28 cellular contexts compared by ENCODE assay signal in the genomic region with DNA sequence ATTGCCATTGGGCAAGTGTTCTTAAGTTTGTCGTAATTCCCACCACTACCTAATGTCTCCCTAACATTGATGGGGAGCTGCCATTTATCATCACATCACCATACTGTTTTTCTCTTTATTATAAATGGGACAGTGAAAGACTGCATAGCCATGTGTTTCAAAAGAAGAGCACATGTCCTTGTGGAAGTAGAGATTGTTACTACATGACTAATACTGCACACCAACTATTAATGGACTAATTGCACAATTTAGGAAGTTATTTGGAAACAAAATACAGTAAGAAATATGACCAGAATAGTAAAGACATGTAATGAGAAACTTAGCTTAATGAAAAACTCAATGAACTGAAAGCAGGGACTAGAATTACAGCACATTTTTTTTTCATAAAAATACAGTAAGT. TPM values are rescaled to one million over a fixed set of nuclear protein-coding genes. Genes with fewer than 3 reads are reported as not detected.
DNase-seq lines count a peak whose midpoint lies in the region; ATAC-seq, FAIRE-seq and TF ChIP-seq lines count a peak whose summit lies in the region.
"Had no signal": no experiment of that assay in that cellular context is flagged by ENCODE, and none has a peak within 500 bp of the region (broad histone marks: within the 10 kb centered on the region; RNA-seq: fewer than 3 reads in every experiment).

No MANE protein-coding gene starts in this region.

- H3K4me3 ChIP-seq in cardiac fibroblast (replicated peaks in 1 of 2; ENCODE audit: low read depth in 2 of 2, low read length in 2 of 2), result no peak overlapping the region
- no peak overlapping the region for H3K4me3 ChIP-seq in tibial artery
- H3K4me3 ChIP-seq: body of pancreas, lung, prostate gland, SJSA1 had no signal

- ATAC-seq in HG03432 (IDR thresholded peaks at IDR 0.05; ENCODE audit: unreplicated experiment), result no peak
- ATAC-seq: activated CD4-positive, CD25-positive, alpha-beta regulatory T cell treated with anti-CD3 and anti-CD28 coated beads, Interleukin-2, amount 50 U/mL, for 24 hours; activated naive CD8-positive, alpha-beta T cell treated with anti-CD3 and anti-CD28 coated beads, Interleukin-2, amount 50 U/mL, for 24 hours; body of pancreas; Panc1 had no signal

- FAIRE-seq in GM19239 (lab: Jason Lieb, UNC), result peak; percentile 28
- FAIRE-seq: D721Med, small intestine, TTC549 had no signal

- H3K27me3 ChIP-seq in tibial artery, result no peaks in the 10 kb centered on the region
- H3K27me3 ChIP-seq: body of pancreas, SJSA1 had no signal

- no peak overlapping the region for H3K27ac ChIP-seq in tibial artery
- H3K27ac ChIP-seq: body of pancreas, neutrophil, prostate gland, SJSA1 had no signal

- H3K27me3 Mint-ChIP-seq in mesothelial cell of epicardium (ENCODE audit: low read depth), result no peaks in the 10 kb centered on the region
- H3K27me3 Mint-ChIP-seq: activated CD4-positive, alpha-beta memory T cell treated with anti-CD3 and anti-CD28 coated beads, Interleukin-2, amount 10 ng/mL, durations not matched to agents 7 days and 5 days; activated naive CD8-positive, alpha-beta T cell treated with anti-CD3 and anti-CD28 coated beads, Interleukin-2, amount 50 U/mL, for 24 hours had no signal

- DNase-seq in AG20443 (ENCODE audit: low spot score) (peak; percentile 26), GM19239 (ENCODE audit: insufficient read length, low spot score) (no peak), cardiac fibroblast (ENCODE audit: low read depth in 2 of 2) (peak; percentile 44 to 74), kidney tubule cell (ENCODE audit: low spot score) (peak; percentile 34), activated gamma-delta T cell treated with Interleukin-2 at 50 U/mL for 16 hours (no peak), mesothelial cell of epicardium (ENCODE audit: low spot score in 2 of 2, unreplicated experiment in 2 of 2) (no peak), tibial artery (no peak)
- DNase-seq: activated CD4-positive, alpha-beta memory T cell treated with anti-CD3 and anti-CD28 coated beads, Interleukin-2, amount 10 ng/mL, durations not matched to agents 7 days and 5 days; activated effector memory CD4-positive, alpha-beta T cell treated with Interleukin-2 at 50 U/mL for 16 hours; activated naive CD8-positive, alpha-beta T cell treated with anti-CD3 and anti-CD28 coated beads, Interleukin-2, amount 50 U/mL, for 24 hours; body of pancreas; effector CD4-positive, alpha-beta T cell; erythroblast; MV-4-11; NCI-H2171 treated with DMSO at 0.1 percent for 48 hours; NCI-H524; small intestine; stimulated activated CD4-positive, alpha-beta T cell treated with anti-CD3 and anti-CD28 coated beads, Interleukin-1b, Interleukin-23, amount 100 ng/mL, for 48 hours had no signal

- H3K4me1 Mint-ChIP-seq in mesothelial cell of epicardium, result peaks cover 8% of the 10 kb centered on the region
- H3K4me1 Mint-ChIP-seq: activated CD4-positive, alpha-beta memory T cell treated with anti-CD3 and anti-CD28 coated beads, Interleukin-2, amount 10 ng/mL, durations not matched to agents 7 days and 5 days; activated naive CD8-positive, alpha-beta T cell treated with anti-CD3 and anti-CD28 coated beads, Interleukin-2, amount 50 U/mL, for 24 hours had no signal

- no peaks in the 10 kb centered on the region for H3K4me1 ChIP-seq in tibial artery
- H3K4me1 ChIP-seq: body of pancreas, prostate gland, SJSA1 had no signal

- peaks cover 5% of the 10 kb centered on the region for H3K36me3 Mint-ChIP-seq in mesothelial cell of epicardium

- H3K36me3 ChIP-seq in tibial artery, result no peaks in the 10 kb centered on the region
- H3K36me3 ChIP-seq: neutrophil, prostate gland, SJSA1 had no signal

- H3K27ac Mint-ChIP-seq in mesothelial cell of epicardium, result no peak overlapping the region
- H3K27ac Mint-ChIP-seq: activated CD4-positive, alpha-beta memory T cell treated with anti-CD3 and anti-CD28 coated beads, Interleukin-2, amount 10 ng/mL, durations not matched to agents 7 days and 5 days; activated naive CD8-positive, alpha-beta T cell treated with anti-CD3 and anti-CD28 coated beads, Interleukin-2, amount 50 U/mL, for 24 hours; CD14-positive monocyte had no signal

- H3K9me3 ChIP-seq in tibial artery, result peaks cover 0 to 5% (median 0%) of the 10 kb centered on the region in 3 donors
- H3K9me3 ChIP-seq: body of pancreas, neutrophil, prostate gland, SJSA1 had no signal

- TF ChIP-seq CTCF in cardiac fibroblast (IDR thresholded peaks at IDR 0.05; ENCODE audit: low read depth, low read length) (no peak), mesothelial cell of epicardium (IDR thresholded peaks at IDR 0.05; ENCODE audit: unreplicated experiment) (no peak), tibial artery (IDR thresholded peaks at IDR 0.05) (no peak)

- no peak overlapping the region for H3K4me3 Mint-ChIP-seq in mesothelial cell of epicardium
- H3K4me3 Mint-ChIP-seq: activated CD4-positive, alpha-beta memory T cell treated with anti-CD3 and anti-CD28 coated beads, Interleukin-2, amount 10 ng/mL, durations not matched to agents 7 days and 5 days; activated naive CD8-positive, alpha-beta T cell treated with anti-CD3 and anti-CD28 coated beads, Interleukin-2, amount 50 U/mL, for 24 hours; CD14-positive monocyte had no signal

- intact Hi-C loops in tibial artery (cut with DNase I; ENCODE audit: low total_unique reads), result no loop called here

- H3K9me3 Mint-ChIP-seq in mesothelial cell of epicardium, result peaks cover 3% of the 10 kb centered on the region
- H3K9me3 Mint-ChIP-seq: activated CD4-positive, alpha-beta memory T cell treated with anti-CD3 and anti-CD28 coated beads, Interleukin-2, amount 10 ng/mL, durations not matched to agents 7 days and 5 days had no signal

RNA-seq across cellular contexts. Expression of gene ELOVL7, which starts 12.0 kb away (rescaled TPM):
- total RNA-seq in mesothelial cell of epicardium, result 8.6 to 9.4 TPM (median 9.2 TPM) in 3 replicates

Comparison
In these comparisons a context has a peak if more than half of its experiments do, and no peak if none do; other contexts are left out.
1. DNase-seq: peak in AG20443 (single experiment), cardiac fibroblast (2 of 2) and kidney tubule cell (single experiment); none in GM19239 (single experiment), activated gamma-delta T cell treated with Interleukin-2 at 50 U/mL for 16 hours (single experiment), mesothelial cell of epicardium (0 of 2) and tibial artery (0 of 2).